ENCODE assay signal across 16 cellular contexts in genomic region chr5:179321206-179321987, GRCh38. TPM values are rescaled to one million over a fixed set of nuclear protein-coding genes. Genes with fewer than 3 reads are reported as not detected.
"Had no signal": no experiment of that assay in that cellular context is flagged by ENCODE, and none has a peak within 500 bp of the region (broad histone marks: within the 10 kb centered on the region; RNA-seq: fewer than 3 reads in every experiment).

No MANE protein-coding gene starts in this region.

- H3K4me3 ChIP-seq: thoracic aorta, uterus had no signal

- H3K27me3 ChIP-seq: uterus had no signal

- H3K36me3 Mint-ChIP-seq: activated naive CD8-positive, alpha-beta T cell; mesothelial cell of epicardium had no signal

- H3K36me3 ChIP-seq: thoracic aorta, uterus had no signal

- DNase-seq: activated CD4-positive, alpha-beta T cell treated with anti-CD3 and anti-CD28 coated beads, Interleukin-2, amount 50 U/mL, for 1 hour; activated effector memory CD4-positive, alpha-beta T cell treated with Interleukin-2 at 50 U/mL for 16 hours; activated T-cell treated with anti-CD3 and anti-CD28 coated beads, Interleukin-2, amount 50 U/mL, for 1 hour; amygdala; occipital lobe; stimulated activated CD4-positive, alpha-beta T cell treated with anti-CD3 and anti-CD28 coated beads, Interleukin-4, amount 100 ng/mL, for 4 hours; stimulated activated naive CD8-positive, alpha-beta T cell treated with anti-CD3 and anti-CD28 coated beads, Interleukin-15, amount 100 ng/mL, for 72 hours; T-helper 17 cell had no signal

- H3K9me3 Mint-ChIP-seq: mesothelial cell of epicardium; stimulated activated naive CD8-positive, alpha-beta T cell treated with anti-CD3 and anti-CD28 coated beads, Interleukin-15, amount 100 ng/mL, for 72 hours had no signal

- H3K9me3 ChIP-seq: thoracic aorta, uterus had no signal

- H3K4me3 Mint-ChIP-seq: activated naive CD8-positive, alpha-beta T cell; mesothelial cell of epicardium; stimulated activated naive CD8-positive, alpha-beta T cell treated with anti-CD3 and anti-CD28 coated beads, Interleukin-15, amount 100 ng/mL, for 72 hours; T-helper 17 cell had no signal

- H3K4me1 Mint-ChIP-seq: stimulated activated naive CD8-positive, alpha-beta T cell treated with anti-CD3 and anti-CD28 coated beads, Interleukin-15, amount 100 ng/mL, for 72 hours; T-helper 17 cell had no signal

- ATAC-seq: esophagus mucosa; stimulated activated naive CD8-positive, alpha-beta T cell treated with anti-CD3 and anti-CD28 coated beads, Interleukin-15, amount 100 ng/mL, for 72 hours; T-helper 17 cell had no signal

- FAIRE-seq: endometrium, islet of Langerhans had no signal

- H3K4me1 ChIP-seq: uterus had no signal

- H3K27ac Mint-ChIP-seq: activated naive CD8-positive, alpha-beta T cell; mesothelial cell of epicardium; stimulated activated naive CD8-positive, alpha-beta T cell treated with anti-CD3 and anti-CD28 coated beads, Interleukin-15, amount 100 ng/mL, for 72 hours; T-helper 17 cell had no signal

RNA-seq across cellular contexts. Expression of gene ADAMTS2, which starts 23.9 kb away (rescaled TPM):
- total RNA-seq: pulmonary artery endothelial cell, T-helper 17 cell had no signal
